1 cellular context compared by ENCODE assay signal in genomic region chr6:16493112-16493511, GRCh38.
TF ChIP-seq lines count a peak whose summit lies in the region.

No MANE protein-coding gene starts in this region.

TF ChIP-seq in GM12878, 131 proteins besides CTCF, POLR2A, EP300 and RAD21 (continued from another document and continues in another):
- no peak for TF ChIP-seq REST (IDR thresholded peaks at IDR 0.05; ENCODE audit: low read depth, low read length)
- no peak for TF ChIP-seq PAX5 (IDR thresholded peaks at IDR 0.05; ENCODE audit: borderline replicate concordance, low read depth, low read length)
- TF ChIP-seq CBX5 (IDR thresholded peaks at IDR 0.05; ENCODE audit: low read depth), result 0 out of 2 replicates have a peak, but pooled peaks have one; percentile 29
- peak; percentile 76 for TF ChIP-seq ZNF687 (IDR thresholded peaks at IDR 0.05)
- no peak for TF ChIP-seq PAX8 (IDR thresholded peaks at IDR 0.05)
- peak; percentile 85 for TF ChIP-seq RUNX3 (IDR thresholded peaks at IDR 0.05; ENCODE audit: low read length)
- TF ChIP-seq POLR2AphosphoS2 (IDR thresholded peaks at IDR 0.05; ENCODE audit: low read depth, low read length), result no peak
- TF ChIP-seq BCL3 (IDR thresholded peaks at IDR 0.05; ENCODE audit: borderline replicate concordance, insufficient read depth, low read depth, low read length, poor library complexity, severe bottlenecking), result no peak
- TF ChIP-seq TAF1 (IDR thresholded peaks at IDR 0.05; ENCODE audit: borderline replicate concordance, low read depth, low read length), result peak; percentile 63; the same call in 1 of the 2 replicates
- no peak for TF ChIP-seq MYC (IDR thresholded peaks at IDR 0.05; ENCODE audit: insufficient read depth, insufficient read length, insufficient replicate concordance, low read length, severe bottlenecking)
- TF ChIP-seq MEF2A (IDR thresholded peaks at IDR 0.05; ENCODE audit: insufficient read depth, low read depth, low read length), result 0 out of 2 replicates have a peak, but pooled peaks have one; percentile 22
- TF ChIP-seq KLF5 (IDR thresholded peaks at IDR 0.05; ENCODE audit: partially characterized antibody), result no peak
- TF ChIP-seq RELB (IDR thresholded peaks at IDR 0.05; ENCODE audit: low read depth), result peak; percentile 84
- no peak for TF ChIP-seq CUX1 (IDR thresholded peaks at IDR 0.05; ENCODE audit: insufficient replicate concordance, low read depth, low read length)
- TF ChIP-seq ZBTB33 (IDR thresholded peaks at IDR 0.05), result no peak
- no peak for TF ChIP-seq TCF3 (IDR thresholded peaks at IDR 0.05; ENCODE audit: borderline replicate concordance, insufficient read depth, low read depth, low read length)
- TF ChIP-seq NBN (IDR thresholded peaks at IDR 0.05), result peak; percentile 49; the same call in 1 of the 2 replicates
- no peak for TF ChIP-seq RFX5 (IDR thresholded peaks at IDR 0.05; ENCODE audit: low read depth, low read length)
- TF ChIP-seq TBL1XR1 (IDR thresholded peaks at IDR 0.05; ENCODE audit: low read depth, low read length), result no peak
- peak; percentile 48 for TF ChIP-seq SKIL (IDR thresholded peaks at IDR 0.05; ENCODE audit: low read depth, poor library complexity, severe bottlenecking)
- peak; percentile 80 to 89 for TF ChIP-seq IKZF2 (IDR thresholded peaks at IDR 0.05)
- peak; percentile 29; the same call in 1 of the 2 replicates for TF ChIP-seq ATF7 (IDR thresholded peaks at IDR 0.05; ENCODE audit: low read depth)
- TF ChIP-seq ATF2 (IDR thresholded peaks at IDR 0.05; ENCODE audit: low read length), result peak; percentile 62; the same call in 1 of the 2 replicates
- no peak for TF ChIP-seq CHD4 (IDR thresholded peaks at IDR 0.05)
- peak; percentile 76 for TF ChIP-seq EED (IDR thresholded peaks at IDR 0.05; ENCODE audit: low read depth)
- no peak for TF ChIP-seq ZNF217 (IDR thresholded peaks at IDR 0.05)
- no peak for TF ChIP-seq YBX1 (IDR thresholded peaks at IDR 0.05)
- TF ChIP-seq FOXM1 (IDR thresholded peaks at IDR 0.05; ENCODE audit: low read depth, low read length), result peak; percentile 57; the same call in 1 of the 2 replicates
- no peak for TF ChIP-seq ZNF274 (IDR thresholded peaks at IDR 0.05; ENCODE audit: insufficient read depth, insufficient read length)
